Comparison of ENCODE assay signal across 23 cellular contexts in the genomic region with DNA sequence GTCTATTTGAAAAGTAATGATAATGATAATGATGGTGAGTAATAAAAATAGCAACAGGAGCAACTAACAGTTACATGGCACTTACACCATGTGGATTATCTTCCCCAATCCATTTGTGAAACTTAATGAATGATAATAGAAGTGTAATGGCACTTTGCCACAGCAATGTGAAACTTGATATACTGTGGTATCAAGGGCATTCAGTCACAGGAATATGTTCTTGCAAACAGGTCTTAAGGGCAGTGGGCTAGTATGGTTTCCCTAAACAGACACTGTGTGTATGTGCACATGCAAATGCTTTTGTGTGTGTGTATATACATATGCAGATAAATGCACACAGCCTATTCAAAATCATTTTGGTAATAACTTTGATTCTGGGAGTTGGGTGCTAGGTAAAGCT.
"Had no signal": no experiment of that assay in that cellular context is flagged by ENCODE, and none has a peak within 500 bp of the region (broad histone marks: within the 10 kb centered on the region; RNA-seq: fewer than 3 reads in every experiment).

No MANE protein-coding gene starts in this region.

- H3K9me3 ChIP-seq: body of pancreas, esophagus squamous epithelium, lower lobe of right lung, right atrium auricular region, tibial nerve, uterus had no signal

- H3K27me3 ChIP-seq: body of pancreas, esophagus squamous epithelium, right atrium auricular region, tibial nerve, uterus had no signal

- FAIRE-seq: endothelial cell of umbilical vein, small intestine had no signal

- H3K36me3 ChIP-seq: esophagus squamous epithelium, lower lobe of right lung, right atrium auricular region, tibial nerve, uterus had no signal

- H3K4me1 ChIP-seq: body of pancreas, lower lobe of right lung, tibial nerve, uterus had no signal

- DNase-seq: activated B cell treated with CpG ODN at 0.5 μM for 24 hours; activated CD4-positive, alpha-beta T cell treated with anti-CD3 and anti-CD28 coated beads for 48 hours; activated CD8-positive, alpha-beta memory T cell treated with anti-CD3 and anti-CD28 coated beads, Interleukin-2, amount 50 U/mL, for 4 hours; activated CD8-positive, alpha-beta T cell treated with anti-CD3 and anti-CD28 coated beads, Interleukin-2, amount 10 ng/mL, durations not matched to agents 7 days and 5 days; activated gamma-delta T cell; activated T-cell treated with anti-CD3 and anti-CD28 coated beads, Interleukin-2, amount 50 U/mL, for 48 hours; amniotic stem cell; body of pancreas; cortex of kidney; effector CD4-positive, alpha-beta T cell; esophagus squamous epithelium; lower lobe of right lung; nephron progenitor cell; occipital lobe; stimulated activated CD4-positive, alpha-beta T cell treated with anti-CD3 and anti-CD28 coated beads, Interleukin-4, amount 100 ng/mL, for 4 hours; stimulated activated CD8-positive, alpha-beta memory T cell treated with anti-CD3 and anti-CD28 coated beads, Interleukin-4, amount 100 ng/mL, for 48 hours; stimulated activated naive CD4-positive, alpha-beta T cell treated with Interleukin-2 at 50 U/mL for 16 hours; substantia nigra; uterus had no signal

- H3K4me3 ChIP-seq: body of pancreas, esophagus squamous epithelium, lower lobe of right lung, right atrium auricular region, tibial nerve, uterus had no signal
